In the genomic region with DNA sequence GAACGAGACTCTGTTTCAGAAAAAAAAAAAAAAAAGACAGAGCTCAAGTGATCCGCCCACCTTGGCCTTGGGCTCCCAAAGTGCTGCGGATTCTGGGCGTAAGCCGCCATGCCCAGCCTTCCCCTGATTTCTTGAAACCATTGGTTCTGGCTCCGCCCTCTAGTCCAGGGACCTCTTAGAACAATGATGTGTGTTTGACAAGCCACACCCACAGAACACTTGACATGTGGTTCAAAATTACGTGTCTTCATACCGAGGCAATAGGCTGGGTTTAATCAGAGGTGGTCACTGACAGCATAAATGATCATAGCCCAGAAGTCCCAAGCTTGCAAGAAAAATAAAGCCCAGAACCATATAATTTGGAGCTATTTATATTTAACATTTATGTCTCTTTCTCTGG, we compare ENCODE assay signal across 1 cellular context.
TF ChIP-seq lines count a peak whose summit lies in the region.

No MANE protein-coding gene starts in this region.

TF ChIP-seq in GM23338, 12 proteins besides CTCF, POLR2A, EP300 and RAD21:
- TF ChIP-seq, protein P1, sequence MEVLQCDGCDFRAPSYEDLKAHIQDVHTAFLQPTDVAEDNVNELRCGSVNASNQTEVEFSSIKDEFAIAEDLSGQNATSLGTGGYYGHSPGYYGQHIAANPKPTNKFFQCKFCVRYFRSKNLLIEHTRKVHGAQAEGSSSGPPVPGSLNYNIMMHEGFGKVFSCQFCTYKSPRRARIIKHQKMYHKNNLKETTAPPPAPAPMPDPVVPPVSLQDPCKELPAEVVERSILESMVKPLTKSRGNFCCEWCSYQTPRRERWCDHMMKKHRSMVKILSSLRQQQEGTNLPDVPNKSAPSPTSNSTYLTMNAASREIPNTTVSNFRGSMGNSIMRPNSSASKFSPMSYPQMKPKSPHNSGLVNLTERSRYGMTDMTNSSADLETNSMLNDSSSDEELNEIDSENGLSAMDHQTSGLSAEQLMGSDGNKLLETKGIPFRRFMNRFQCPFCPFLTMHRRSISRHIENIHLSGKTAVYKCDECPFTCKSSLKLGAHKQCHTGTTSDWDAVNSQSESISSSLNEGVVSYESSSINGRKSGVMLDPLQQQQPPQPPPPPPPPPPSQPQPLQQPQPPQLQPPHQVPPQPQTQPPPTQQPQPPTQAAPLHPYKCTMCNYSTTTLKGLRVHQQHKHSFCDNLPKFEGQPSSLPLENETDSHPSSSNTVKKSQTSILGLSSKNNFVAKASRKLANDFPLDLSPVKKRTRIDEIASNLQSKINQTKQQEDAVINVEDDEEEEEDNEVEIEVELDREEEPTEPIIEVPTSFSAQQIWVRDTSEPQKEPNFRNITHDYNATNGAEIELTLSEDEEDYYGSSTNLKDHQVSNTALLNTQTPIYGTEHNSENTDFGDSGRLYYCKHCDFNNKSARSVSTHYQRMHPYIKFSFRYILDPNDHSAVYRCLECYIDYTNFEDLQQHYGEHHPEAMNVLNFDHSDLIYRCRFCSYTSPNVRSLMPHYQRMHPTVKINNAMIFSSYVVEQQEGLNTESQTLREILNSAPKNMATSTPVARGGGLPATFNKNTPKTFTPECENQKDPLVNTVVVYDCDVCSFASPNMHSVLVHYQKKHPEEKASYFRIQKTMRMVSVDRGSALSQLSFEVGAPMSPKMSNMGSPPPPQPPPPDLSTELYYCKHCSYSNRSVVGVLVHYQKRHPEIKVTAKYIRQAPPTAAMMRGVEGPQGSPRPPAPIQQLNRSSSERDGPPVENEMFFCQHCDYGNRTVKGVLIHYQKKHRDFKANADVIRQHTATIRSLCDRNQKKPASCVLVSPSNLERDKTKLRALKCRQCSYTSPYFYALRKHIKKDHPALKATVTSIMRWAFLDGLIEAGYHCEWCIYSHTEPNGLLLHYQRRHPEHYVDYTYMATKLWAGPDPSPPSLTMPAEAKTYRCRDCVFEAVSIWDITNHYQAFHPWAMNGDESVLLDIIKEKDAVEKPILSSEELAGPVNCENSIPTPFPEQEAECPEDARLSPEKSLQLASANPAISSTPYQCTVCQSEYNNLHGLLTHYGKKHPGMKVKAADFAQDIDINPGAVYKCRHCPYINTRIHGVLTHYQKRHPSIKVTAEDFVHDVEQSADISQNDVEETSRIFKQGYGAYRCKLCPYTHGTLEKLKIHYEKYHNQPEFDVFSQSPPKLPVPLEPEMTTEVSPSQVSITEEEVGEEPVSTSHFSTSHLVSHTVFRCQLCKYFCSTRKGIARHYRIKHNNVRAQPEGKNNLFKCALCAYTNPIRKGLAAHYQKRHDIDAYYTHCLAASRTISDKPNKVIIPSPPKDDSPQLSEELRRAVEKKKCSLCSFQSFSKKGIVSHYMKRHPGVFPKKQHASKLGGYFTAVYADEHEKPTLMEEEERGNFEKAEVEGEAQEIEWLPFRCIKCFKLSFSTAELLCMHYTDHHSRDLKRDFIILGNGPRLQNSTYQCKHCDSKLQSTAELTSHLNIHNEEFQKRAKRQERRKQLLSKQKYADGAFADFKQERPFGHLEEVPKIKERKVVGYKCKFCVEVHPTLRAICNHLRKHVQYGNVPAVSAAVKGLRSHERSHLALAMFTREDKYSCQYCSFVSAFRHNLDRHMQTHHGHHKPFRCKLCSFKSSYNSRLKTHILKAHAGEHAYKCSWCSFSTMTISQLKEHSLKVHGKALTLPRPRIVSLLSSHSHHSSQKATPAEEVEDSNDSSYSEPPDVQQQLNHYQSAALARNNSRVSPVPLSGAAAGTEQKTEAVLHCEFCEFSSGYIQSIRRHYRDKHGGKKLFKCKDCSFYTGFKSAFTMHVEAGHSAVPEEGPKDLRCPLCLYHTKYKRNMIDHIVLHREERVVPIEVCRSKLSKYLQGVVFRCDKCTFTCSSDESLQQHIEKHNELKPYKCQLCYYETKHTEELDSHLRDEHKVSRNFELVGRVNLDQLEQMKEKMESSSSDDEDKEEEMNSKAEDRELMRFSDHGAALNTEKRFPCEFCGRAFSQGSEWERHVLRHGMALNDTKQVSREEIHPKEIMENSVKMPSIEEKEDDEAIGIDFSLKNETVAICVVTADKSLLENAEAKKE (CRISPR knock-in tag; IDR thresholded peaks at IDR 0.05) = no peak
- no peak for TF ChIP-seq EZH2 (IDR thresholded peaks at IDR 0.05; ENCODE audit: low read depth, unreplicated experiment)
- no peak for TF ChIP-seq ZNF114 (CRISPR knock-in tag; IDR thresholded peaks at IDR 0.05)
- TF ChIP-seq CREB1 (CRISPR knock-in tag; IDR thresholded peaks at IDR 0.05; ENCODE audit: low read depth) = no peak
- no peak for TF ChIP-seq JUNB (IDR thresholded peaks at IDR 0.05; ENCODE audit: unreplicated experiment)
- no peak for TF ChIP-seq NANOG (IDR thresholded peaks at IDR 0.05; ENCODE audit: borderline replicate concordance)
- no peak for TF ChIP-seq REST (IDR thresholded peaks at IDR 0.05; ENCODE audit: unreplicated experiment)
- TF ChIP-seq EZH2phosphoT487 (IDR thresholded peaks at IDR 0.05; ENCODE audit: unreplicated experiment) = no peak
- no peak for TF ChIP-seq STAT1 (IDR thresholded peaks at IDR 0.05; ENCODE audit: unreplicated experiment)
- TF ChIP-seq, protein P2, sequence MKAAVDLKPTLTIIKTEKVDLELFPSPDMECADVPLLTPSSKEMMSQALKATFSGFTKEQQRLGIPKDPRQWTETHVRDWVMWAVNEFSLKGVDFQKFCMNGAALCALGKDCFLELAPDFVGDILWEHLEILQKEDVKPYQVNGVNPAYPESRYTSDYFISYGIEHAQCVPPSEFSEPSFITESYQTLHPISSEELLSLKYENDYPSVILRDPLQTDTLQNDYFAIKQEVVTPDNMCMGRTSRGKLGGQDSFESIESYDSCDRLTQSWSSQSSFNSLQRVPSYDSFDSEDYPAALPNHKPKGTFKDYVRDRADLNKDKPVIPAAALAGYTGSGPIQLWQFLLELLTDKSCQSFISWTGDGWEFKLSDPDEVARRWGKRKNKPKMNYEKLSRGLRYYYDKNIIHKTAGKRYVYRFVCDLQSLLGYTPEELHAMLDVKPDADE (IDR thresholded peaks at IDR 0.05) = no peak
- no peak for TF ChIP-seq POLR2AphosphoS5 (IDR thresholded peaks at IDR 0.05; ENCODE audit: low read depth)
